10 cellular contexts compared by ENCODE assay signal in the genomic region with DNA sequence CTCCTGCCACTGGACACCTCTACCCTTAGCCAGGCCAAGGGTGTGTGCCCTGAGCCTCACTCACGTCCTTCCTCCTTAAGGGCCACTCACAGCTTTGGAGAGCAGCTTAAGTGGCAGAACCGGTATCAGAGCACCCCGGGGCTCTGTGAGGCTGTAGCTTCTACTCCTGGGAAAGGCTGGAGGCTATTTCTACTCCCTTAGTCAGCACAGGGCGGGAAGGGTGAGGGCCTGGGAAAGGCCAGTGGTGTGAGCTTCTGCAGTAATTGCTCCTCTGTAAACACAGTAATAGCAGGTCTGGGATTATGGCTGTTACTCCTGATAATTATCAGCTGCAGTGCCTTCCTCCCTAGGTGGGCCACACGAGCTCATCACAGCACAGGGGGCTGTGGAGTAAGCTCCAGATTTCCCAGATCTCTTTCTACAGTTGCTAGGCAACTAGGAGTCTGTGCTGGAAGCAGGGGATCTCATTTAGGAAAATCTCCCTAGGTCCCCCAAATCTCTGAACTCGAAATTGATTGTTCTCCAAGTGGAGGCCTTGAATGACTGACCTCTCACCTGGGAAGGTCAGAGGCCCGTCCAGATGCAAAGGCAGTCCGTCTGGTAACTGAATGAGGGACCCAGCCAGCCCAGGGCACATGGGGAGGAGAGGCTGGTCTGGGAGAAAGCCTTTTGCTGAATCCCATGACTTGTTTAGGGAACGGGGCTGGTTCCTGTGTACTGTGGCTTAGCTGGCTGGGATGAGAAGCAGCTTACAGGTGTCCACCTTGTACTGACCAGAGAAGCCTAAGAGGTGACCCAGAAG. TPM values are rescaled to one million over a fixed set of nuclear protein-coding genes. Genes with fewer than 3 reads are reported as not detected.
A peak's percentile ranks its signal among the peaks of the same experiment; 100 is the strongest.
DNase-seq lines count a peak whose midpoint lies in the region; ATAC-seq and TF ChIP-seq lines count a peak whose summit lies in the region.
"Had no signal": no experiment of that assay in that cellular context is flagged by ENCODE, and none has a peak within 500 bp of the region (broad histone marks: within the 10 kb centered on the region; RNA-seq: fewer than 3 reads in every experiment).

No MANE protein-coding gene starts in this region.

- peak overlapping the region; percentile 20; the same call in 1 of the 2 replicates for H3K27ac ChIP-seq in 22Rv1
- peak overlapping the region; percentile 51 for H3K27ac ChIP-seq in RWPE1
- H3K27ac ChIP-seq in sigmoid colon: no peak overlapping the region
- H3K27ac ChIP-seq: BLaER1 treated with 17β-estradiol and CSF1 and Interleukin-3, amounts not matched to agents 10 nM and 100 nM had no signal

- no peaks in the 10 kb centered on the region for H3K27me3 ChIP-seq in sigmoid colon
- H3K27me3 ChIP-seq: BLaER1 treated with 17β-estradiol and CSF1 and Interleukin-3, amounts not matched to agents 10 nM and 100 nM had no signal

- H3K9me3 ChIP-seq in sigmoid colon: no peaks in the 10 kb centered on the region
- H3K9me3 ChIP-seq: BLaER1 treated with 17β-estradiol and CSF1 and Interleukin-3, amounts not matched to agents 10 nM and 100 nM had no signal

- H3K4me3 ChIP-seq in sigmoid colon: no peak overlapping the region
- H3K4me3 ChIP-seq: BLaER1 treated with 17β-estradiol and CSF1 and Interleukin-3, amounts not matched to agents 10 nM and 100 nM had no signal

- intact Hi-C loops in sigmoid colon (cut with DNase I): no loop called here

- no peak for TF ChIP-seq POLR2A in sigmoid colon (IDR thresholded peaks at IDR 0.05)

- TF ChIP-seq CTCF in 22Rv1 (IDR thresholded peaks at IDR 0.05) (no peak), RWPE1 (conservative IDR thresholded peaks at IDR 0.05; ENCODE audit: low read depth) (no peak), sigmoid colon (IDR thresholded peaks at IDR 0.05) (no peak)

- peak; percentile 56 for DNase-seq in HCEC 1CT
- DNase-seq in RWPE1 (ENCODE audit: low spot score): peak; percentile 94
- peak; percentile 71 for DNase-seq in kidney tubule cell (ENCODE audit: low spot score)
- no peak for DNase-seq in sigmoid colon
- DNase-seq in putamen (ENCODE audit: low spot score): no peak
- DNase-seq in cerebellar nuclear complex (lab: John Stamatoyannopoulos, UW): no peak
- DNase-seq: substantia nigra had no signal

- peaks cover 0 to 15% (median 10%) of the 10 kb centered on the region in 4 donors for H3K4me1 ChIP-seq in sigmoid colon

- no peaks in the 10 kb centered on the region for H3K36me3 ChIP-seq in sigmoid colon
- H3K36me3 ChIP-seq: BLaER1 treated with 17β-estradiol and CSF1 and Interleukin-3, amounts not matched to agents 10 nM and 100 nM had no signal

- CTCF ChIA-PET in RWPE1 (lab: Yijun Ruan, JAX): interaction anchor here (0.6 to 1.4 kb wide), 4 partner anchors 10 to 33 kb away, joined by 3 to 7 read pairs (median 4); no protein-coding TSS in a partner anchor

- TF ChIP-seq EP300 in sigmoid colon (IDR thresholded peaks at IDR 0.05): no peak

- no peak for ATAC-seq in GM18907 (IDR thresholded peaks at IDR 0.05; ENCODE audit: unreplicated experiment)

- WGBS in sigmoid colon, 2 donors: 38 to 70% methylated on average over 9 of the region's 9 CpGs

- POLR2A ChIA-PET in RWPE1 (lab: Yijun Ruan, JAX; ENCODE audit: low non-redundant PET): interaction anchor here (0.8 to 2.3 kb wide), 3 partner anchors 13 to 29 kb away, joined by 3 to 14 read pairs (median 6); partner anchors contain the start of gene IER5

RNA-seq across cellular contexts. Expression of gene IER5, which starts 29.3 kb away (rescaled TPM):
- total RNA-seq in sigmoid colon: 10 to 100 TPM in 1 of 4 donors, 1 to 10 TPM in 3; 7.7 to 11.5 (median 8.5) TPM
- polyA plus RNA-seq in sigmoid colon: 10 to 100 TPM in 2 of 3 donors, 1 to 10 TPM in 1; 9.6 to 11.7 (median 10.9) TPM

Comparison
In these comparisons a context has a peak if more than half of its experiments do, and no peak if none do; other contexts are left out.
1. H3K27ac ChIP-seq: peak in 22Rv1 (single experiment) and RWPE1 (single experiment); none in sigmoid colon (0 of 4).
2. DNase-seq: peak in HCEC 1CT (single experiment), RWPE1 (single experiment) and kidney tubule cell (single experiment); none in sigmoid colon (single experiment), putamen (single experiment) and cerebellar nuclear complex (0 of 2).